In the genomic region with DNA sequence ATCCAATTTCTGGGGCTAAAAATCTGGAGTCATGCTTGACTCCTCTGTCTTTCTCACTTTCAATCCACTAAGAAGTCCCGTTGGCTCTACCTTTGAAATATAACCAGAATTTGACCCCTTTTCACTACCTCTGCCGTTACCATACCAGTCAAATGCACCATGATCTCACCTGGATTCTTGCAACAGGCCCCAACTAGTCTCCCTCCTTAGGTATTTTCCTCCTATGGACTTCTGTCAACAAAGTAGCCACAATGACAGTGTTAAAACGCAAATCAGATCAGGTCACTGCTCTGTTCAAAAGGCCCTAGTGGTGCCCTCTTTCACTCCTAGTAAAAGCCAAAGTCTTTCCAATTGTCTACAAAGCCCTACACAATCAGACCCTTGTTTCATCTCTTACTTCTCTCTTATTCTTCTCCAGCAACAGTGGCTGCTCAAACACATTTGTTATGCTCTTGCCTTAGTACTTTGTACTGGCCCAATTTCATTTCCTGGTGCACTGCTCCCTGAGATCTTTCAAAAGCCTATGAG, we compare ENCODE assay signal across 17 cellular contexts. TPM values are rescaled to one million over a fixed set of nuclear protein-coding genes. Genes with fewer than 3 reads are reported as not detected.
A peak's percentile ranks its signal among the peaks of the same experiment; 100 is the strongest.
DNase-seq lines count a peak whose midpoint lies in the region; ATAC-seq and TF ChIP-seq lines count a peak whose summit lies in the region.
"Had no signal": no experiment of that assay in that cellular context is flagged by ENCODE, and none has a peak within 500 bp of the region (broad histone marks: within the 10 kb centered on the region; RNA-seq: fewer than 3 reads in every experiment).

No MANE protein-coding gene starts in this region.

- no peak overlapping the region for H3K9ac ChIP-seq in Karpas-422 (ENCODE audit: low read length)
- no peak overlapping the region for H3K9ac ChIP-seq in smooth muscle cell (ENCODE audit: low read depth)

- ATAC-seq in WTC11 (peak; percentile 26), foreskin keratinocyte (peak; percentile 65), psoas muscle (no peak), HG03108 (IDR thresholded peaks at IDR 0.05; ENCODE audit: unreplicated experiment) (no peak)

- H3K4me1 Mint-ChIP-seq in WTC11 = peaks cover 7% of the 10 kb centered on the region

- intact Hi-C loops in psoas muscle (cut with DNase I) = loop anchor here in 1 of 2 donors (5.0 kb wide), 1 partner anchor 1053 kb away; no protein-coding TSS in a partner anchor

- no peaks in the 10 kb centered on the region for H3K9me2 ChIP-seq in Karpas-422 (replicated peaks; ENCODE audit: insufficient read depth, low read length)

- H3K27me3 ChIP-seq in Karpas-422 (ENCODE audit: low read length) = no peaks in the 10 kb centered on the region
- H3K27me3 ChIP-seq in foreskin keratinocyte = no peaks in the 10 kb centered on the region
- no peaks in the 10 kb centered on the region for H3K27me3 ChIP-seq in smooth muscle cell (ENCODE audit: low read depth)
- no peaks in the 10 kb centered on the region for H3K27me3 ChIP-seq in psoas muscle (ENCODE audit: insufficient read depth in 3 of 3, low read length in 2 of 3)
- H3K27me3 ChIP-seq: SJSA1 had no signal

- H3K27ac Mint-ChIP-seq in WTC11 = no peak overlapping the region

- WGBS in smooth muscle cell (ENCODE audit: low lambda C conversion rate) = 74% methylated on average over 3 of the region's 3 CpGs
- 79 to 82% (median 79%) methylated on average over 3 of the region's 3 CpGs for WGBS in psoas muscle, 3 donors

- H2AFZ ChIP-seq in Karpas-422 (ENCODE audit: low read length) = no peak overlapping the region
- no peak overlapping the region for H2AFZ ChIP-seq in smooth muscle cell (ENCODE audit: low read depth)

- no peaks in the 10 kb centered on the region for H3F3A ChIP-seq in smooth muscle cell (ENCODE audit: low read depth)

- CTCF ChIA-PET in WTC11 (lab: Charles Lee) = no interaction called here

- H3K9me3 ChIP-seq in Karpas-422 (ENCODE audit: low read length) (no peaks in the 10 kb centered on the region), smooth muscle cell (replicated peaks; ENCODE audit: low read depth) (no peaks in the 10 kb centered on the region), psoas muscle (no peaks in the 10 kb centered on the region)
- H3K9me3 ChIP-seq: SJSA1 had no signal

- no peak overlapping the region for H3K27ac ChIP-seq in Karpas-422 (ENCODE audit: low read length)
- no peak overlapping the region for H3K27ac ChIP-seq in foreskin keratinocyte
- peak overlapping the region; percentile 53 for H3K27ac ChIP-seq in smooth muscle cell (ENCODE audit: low read depth)
- H3K27ac ChIP-seq in psoas muscle = no peak overlapping the region
- H3K27ac ChIP-seq: C4-2B, SJSA1 had no signal

- TF ChIP-seq CTCF in WTC11 (IDR thresholded peaks at IDR 0.05) (no peak), foreskin keratinocyte (conservative IDR thresholded peaks at IDR 0.05) (no peak), smooth muscle cell (IDR thresholded peaks at IDR 0.05; ENCODE audit: borderline replicate concordance, insufficient read depth, poor library complexity, severe bottlenecking) (no peak), psoas muscle (IDR thresholded peaks at IDR 0.05) (no peak)

- H3K79me2 ChIP-seq in Karpas-422 (ENCODE audit: low read length) (no peaks in the 10 kb centered on the region), smooth muscle cell (ENCODE audit: low read depth) (no peaks in the 10 kb centered on the region)

- no peak overlapping the region for H3K4me3 ChIP-seq in Karpas-422 (ENCODE audit: low read length)
- H3K4me3 ChIP-seq in smooth muscle cell = no peak overlapping the region
- H3K4me3 ChIP-seq in psoas muscle = no peak overlapping the region
- H3K4me3 ChIP-seq: SJSA1 had no signal

- H3K4me2 ChIP-seq in Karpas-422 (ENCODE audit: low read depth, low read length, poor library complexity, severe bottlenecking) = no peak overlapping the region
- no peak overlapping the region for H3K4me2 ChIP-seq in smooth muscle cell

- POLR2A ChIA-PET in WTC11 (lab: Charles Lee) = no interaction called here

- no peaks in the 10 kb centered on the region for H3K27me3 Mint-ChIP-seq in WTC11 (ENCODE audit: low read depth)

- H3K36me3 ChIP-seq in Karpas-422 (ENCODE audit: insufficient read depth, low read length) = no peaks in the 10 kb centered on the region
- H3K36me3 ChIP-seq in smooth muscle cell (ENCODE audit: low read depth) = no peaks in the 10 kb centered on the region
- no peaks in the 10 kb centered on the region for H3K36me3 ChIP-seq in psoas muscle (ENCODE audit: insufficient read depth in 1 of 2, low read depth in 1 of 2)
- H3K36me3 ChIP-seq: SJSA1 had no signal

- H3K4me1 ChIP-seq in Karpas-422 (ENCODE audit: low read length) (peaks cover under 1% of the 10 kb centered on the region; the same call in 1 of the 2 replicates), foreskin keratinocyte (peaks cover 6% of the 10 kb centered on the region), smooth muscle cell (ENCODE audit: low read depth) (peaks cover 4% of the 10 kb centered on the region), psoas muscle (peaks cover 29% of the 10 kb centered on the region)
- H3K4me1 ChIP-seq: SJSA1 had no signal

- H3K4me3 Mint-ChIP-seq in WTC11 = no peak overlapping the region

- no peaks in the 10 kb centered on the region for H3K9me3 Mint-ChIP-seq in WTC11

- no peaks in the 10 kb centered on the region for H3K36me3 Mint-ChIP-seq in WTC11

- DNase-seq in Karpas-422 (peak; percentile 21), WTC11 (ENCODE audit: low spot score) (no peak), foreskin keratinocyte (peak; percentile 63 to 80), smooth muscle cell (lab: John Stamatoyannopoulos, UW; ENCODE audit: unreplicated experiment) (no peak), psoas muscle (no peak), NCI-H1417 treated with DMSO at 0.1 percent for 48 hours (lab: John Stamatoyannopoulos, UW) (no peak)
- DNase-seq: ACHN, DMS79 treated with DMSO at 0.1 percent for 48 hours, GOT3, NCI-H1048, NCI-H1436 treated with DMSO at 0.1 percent for 48 hours, NCI-H2029, NCI-H2171, NCI-H526 had no signal

- H4K20me1 ChIP-seq in Karpas-422 (ENCODE audit: insufficient read depth, low read depth, low read length) (no peaks in the 10 kb centered on the region), smooth muscle cell (ENCODE audit: low read depth) (no peaks in the 10 kb centered on the region)

TF ChIP-seq in WTC11, 78 proteins besides CTCF, POLR2A, EP300 and RAD21:
- TF ChIP-seq FOXP1 (CRISPR knock-in tag; IDR thresholded peaks at IDR 0.05; ENCODE audit: borderline replicate concordance) = no peak
- TF ChIP-seq, protein P1, sequence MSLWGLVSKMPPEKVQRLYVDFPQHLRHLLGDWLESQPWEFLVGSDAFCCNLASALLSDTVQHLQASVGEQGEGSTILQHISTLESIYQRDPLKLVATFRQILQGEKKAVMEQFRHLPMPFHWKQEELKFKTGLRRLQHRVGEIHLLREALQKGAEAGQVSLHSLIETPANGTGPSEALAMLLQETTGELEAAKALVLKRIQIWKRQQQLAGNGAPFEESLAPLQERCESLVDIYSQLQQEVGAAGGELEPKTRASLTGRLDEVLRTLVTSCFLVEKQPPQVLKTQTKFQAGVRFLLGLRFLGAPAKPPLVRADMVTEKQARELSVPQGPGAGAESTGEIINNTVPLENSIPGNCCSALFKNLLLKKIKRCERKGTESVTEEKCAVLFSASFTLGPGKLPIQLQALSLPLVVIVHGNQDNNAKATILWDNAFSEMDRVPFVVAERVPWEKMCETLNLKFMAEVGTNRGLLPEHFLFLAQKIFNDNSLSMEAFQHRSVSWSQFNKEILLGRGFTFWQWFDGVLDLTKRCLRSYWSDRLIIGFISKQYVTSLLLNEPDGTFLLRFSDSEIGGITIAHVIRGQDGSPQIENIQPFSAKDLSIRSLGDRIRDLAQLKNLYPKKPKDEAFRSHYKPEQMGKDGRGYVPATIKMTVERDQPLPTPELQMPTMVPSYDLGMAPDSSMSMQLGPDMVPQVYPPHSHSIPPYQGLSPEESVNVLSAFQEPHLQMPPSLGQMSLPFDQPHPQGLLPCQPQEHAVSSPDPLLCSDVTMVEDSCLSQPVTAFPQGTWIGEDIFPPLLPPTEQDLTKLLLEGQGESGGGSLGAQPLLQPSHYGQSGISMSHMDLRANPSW (CRISPR knock-in tag; conservative IDR thresholded peaks at IDR 0.05; ENCODE audit: low read depth) = no peak
- TF ChIP-seq, protein P2, sequence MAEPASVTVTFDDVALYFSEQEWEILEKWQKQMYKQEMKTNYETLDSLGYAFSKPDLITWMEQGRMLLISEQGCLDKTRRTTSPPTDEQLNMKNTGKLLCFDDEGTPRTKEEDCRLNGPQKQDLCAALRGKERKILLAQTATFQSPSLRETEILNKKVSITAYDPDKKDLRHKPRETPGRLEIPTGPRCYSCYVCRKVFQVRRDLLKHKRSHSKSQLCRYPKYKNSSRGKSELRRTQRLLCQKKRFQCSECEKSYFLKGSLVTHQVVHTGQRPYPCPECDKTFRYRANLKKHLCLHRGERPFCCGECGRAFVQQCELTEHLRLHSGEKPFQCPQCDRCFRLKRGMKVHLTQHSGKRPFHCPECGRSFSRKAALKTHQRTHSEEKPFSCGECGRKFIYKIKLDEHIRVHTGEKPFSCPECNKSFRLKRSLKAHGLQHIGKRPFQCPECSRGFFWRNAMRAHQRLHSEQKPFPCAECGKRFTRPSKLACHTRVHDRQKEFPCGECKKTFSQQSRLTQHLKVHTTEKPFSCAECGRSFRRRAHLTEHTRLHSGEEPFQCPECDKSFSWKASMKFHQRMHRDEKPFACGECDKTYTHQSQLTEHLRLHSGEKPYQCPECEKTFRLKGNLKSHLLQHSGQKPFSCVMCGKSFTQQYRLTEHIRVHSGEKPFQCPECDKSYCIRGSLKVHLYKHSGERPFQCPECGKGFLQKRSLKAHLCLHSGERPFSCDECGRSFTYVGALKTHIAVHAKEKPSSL (CRISPR knock-in tag; conservative IDR thresholded peaks at IDR 0.05) = no peak

RNA-seq across cellular contexts. Expression of a gene that starts 35.7 kb away (rescaled TPM):
- 28.7 and 49.5 TPM in 2 replicates for total RNA-seq in Karpas-422 (2014; rRNA removed; shearing (Covaris generic); ENCODE audit: low replicate concordance)
- total RNA-seq in WTC11 (2021) (20.2 to 22.5 TPM (median 21.6 TPM) in 3 replicates), foreskin keratinocyte (13.8 and 15.9 TPM in 2 replicates), smooth muscle cell (18.3 and 20.8 TPM in 2 replicates), psoas muscle (100 to 1,000 TPM; 110 to 159 (median 116) TPM)
- polyA plus RNA-seq in foreskin keratinocyte (2.3 and 3.1 TPM in 2 replicates), smooth muscle cell (5.0 and 5.1 TPM in 2 replicates), psoas muscle (10 to 100 TPM in 2 of 3 donors, 1 to 10 TPM in 1; 8.4 to 82.7 (median 33.7) TPM)

RNA-seq across cellular contexts. Expression of a gene that starts 48.0 kb away (rescaled TPM):
- 24.4 and 47.1 TPM in 2 replicates for total RNA-seq in Karpas-422 (2014; rRNA removed; shearing (Covaris generic); ENCODE audit: low replicate concordance)
- 6.0 to 6.2 TPM (median 6.1 TPM) in 3 replicates for total RNA-seq in WTC11 (2021)
- total RNA-seq in foreskin keratinocyte = 13.0 and 13.2 TPM in 2 replicates
- 0.90 and 1.4 TPM in 2 replicates for polyA plus RNA-seq in foreskin keratinocyte
- 16.5 and 17.0 TPM in 2 replicates for total RNA-seq in smooth muscle cell
- polyA plus RNA-seq in smooth muscle cell = 0.59 and 0.79 TPM in 2 replicates
- total RNA-seq in psoas muscle = 1 to 10 TPM; 2.4 to 4.1 (median 3.2) TPM
- polyA plus RNA-seq in psoas muscle = 1 to 10 TPM in 2 of 3 donors, under 1 TPM in 1; 0.34 to 3.1 (median 2.5) TPM

Comparison
In these comparisons a context has a peak if more than half of its experiments do, and no peak if none do; other contexts are left out.
1. DNase-seq: peak in Karpas-422 (single experiment) and foreskin keratinocyte (2 of 2); none in WTC11 (single experiment), smooth muscle cell (single experiment), psoas muscle (0 of 2) and NCI-H1417 treated with DMSO at 0.1 percent for 48 hours (single experiment).
2. ATAC-seq: peak in WTC11 (single experiment) and foreskin keratinocyte (single experiment); none in psoas muscle (0 of 4) and HG03108 (single experiment).